Comparison of ENCODE assay signal across 8 cellular contexts in the genomic region with DNA sequence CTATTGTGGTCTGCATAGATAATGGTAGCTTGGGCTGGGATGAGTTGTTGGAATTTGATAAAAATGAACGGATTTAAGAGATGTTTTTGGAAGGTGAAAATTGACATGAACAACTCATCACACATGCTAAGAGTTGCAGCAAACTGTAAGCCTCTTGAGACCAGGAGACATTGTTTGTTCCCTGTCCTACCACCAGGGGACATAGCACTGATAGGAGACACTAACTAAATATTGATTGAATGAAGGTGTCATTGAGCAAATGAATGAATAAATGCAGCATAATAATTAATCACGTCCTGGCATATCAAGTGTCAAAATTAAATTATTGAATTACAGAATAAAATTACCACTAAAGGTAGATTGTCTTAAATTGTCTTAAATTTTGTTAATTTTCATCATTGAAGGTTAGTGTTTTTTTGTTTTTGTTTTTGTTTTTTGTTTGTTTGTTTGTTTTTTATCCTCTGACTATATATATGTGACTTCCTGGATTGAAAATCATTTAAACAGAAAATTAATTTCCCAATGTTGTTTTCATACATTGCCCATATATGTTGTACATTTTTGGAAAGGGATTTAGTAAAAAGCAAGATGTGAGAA.
DNase-seq lines count a peak whose midpoint lies in the region; ATAC-seq and TF ChIP-seq lines count a peak whose summit lies in the region.

No MANE protein-coding gene starts in this region.

- peak; percentile 3 for DNase-seq in NCI-H345 (lab: John Stamatoyannopoulos, UW)
- no peak for DNase-seq in NCI-H345 treated with DMSO at 0.1 percent for 48 hours (lab: John Stamatoyannopoulos, UW; ENCODE audit: unreplicated experiment)
- no peak for DNase-seq in LNCaP clone FGC (ENCODE audit: low read depth)
- peak; percentile 16 for DNase-seq in central memory CD4-positive, alpha-beta T cell
- DNase-seq in osteoblast (ENCODE audit: insufficient read length, low spot score, missing footprints): no peak
- DNase-seq in cortex of kidney (lab: John Stamatoyannopoulos, UW): no peak
- no peak for DNase-seq in cerebellar nuclear complex (lab: John Stamatoyannopoulos, UW)

- no peak for ATAC-seq in GM19463 (IDR thresholded peaks at IDR 0.05; ENCODE audit: unreplicated experiment)

- H3K27me3 ChIP-seq in osteoblast (ENCODE audit: insufficient read depth, low read length): no peaks in the 10 kb centered on the region

- no peak overlapping the region for H3K4me2 ChIP-seq in osteoblast (ENCODE audit: insufficient read depth, low read length)

- H2AFZ ChIP-seq in osteoblast (ENCODE audit: low read length): no peak overlapping the region

- H3K27ac ChIP-seq in osteoblast (ENCODE audit: low read depth, low read length): no peak overlapping the region

- TF ChIP-seq CTCF in LNCaP clone FGC (IDR thresholded peaks at IDR 0.05; ENCODE audit: control insufficient read depth, extremely low read depth, insufficient read depth): peak; percentile 25; the same call in 1 of the 2 replicates
- peak; percentile 32 for TF ChIP-seq CTCF in osteoblast (IDR thresholded peaks at IDR 0.05; ENCODE audit: extremely low read depth, low read depth, low read length)

- H3K36me3 ChIP-seq in osteoblast (ENCODE audit: insufficient read depth, low read length): peaks cover 15% of the 10 kb centered on the region

- H3K4me3 ChIP-seq in LNCaP clone FGC (ENCODE audit: low read depth, low read length) (no peak overlapping the region), osteoblast (ENCODE audit: insufficient read depth, low read length) (no peak overlapping the region)

- no peaks in the 10 kb centered on the region for H4K20me1 ChIP-seq in osteoblast (ENCODE audit: insufficient read depth, low read length)

- peaks cover 28% of the 10 kb centered on the region for H3K4me1 ChIP-seq in osteoblast (ENCODE audit: insufficient read depth, low read length)

- no peaks in the 10 kb centered on the region for H3K9me3 ChIP-seq in osteoblast (ENCODE audit: low read depth, low read length)

- H3K79me2 ChIP-seq in osteoblast (ENCODE audit: insufficient read depth, low read length): no peaks in the 10 kb centered on the region

Comparison
In these comparisons a context has a peak if more than half of its experiments do, and no peak if none do; other contexts are left out.
1. DNase-seq: peak in NCI-H345 (single experiment) and central memory CD4-positive, alpha-beta T cell (single experiment); none in NCI-H345 treated with DMSO at 0.1 percent for 48 hours (single experiment), LNCaP clone FGC (single experiment), osteoblast (single experiment), cortex of kidney (single experiment) and cerebellar nuclear complex (0 of 2).